10 cellular contexts compared by ENCODE assay signal in genomic region chr11:64772318-64773018, GRCh38. TPM values are rescaled to one million over a fixed set of nuclear protein-coding genes. Genes with fewer than 3 reads are reported as not detected.
DNase-seq lines count a peak whose midpoint lies in the region; ATAC-seq, FAIRE-seq and TF ChIP-seq lines count a peak whose summit lies in the region.
"Had no signal": no experiment of that assay in that cellular context is flagged by ENCODE, and none has a peak within 500 bp of the region (broad histone marks: within the 10 kb centered on the region; RNA-seq: fewer than 3 reads in every experiment).

No MANE protein-coding gene starts in this region.

- no peak for ATAC-seq in GM21717 (IDR thresholded peaks at IDR 0.05; ENCODE audit: unreplicated experiment)

- H3K4me2 ChIP-seq in SU-DHL-6 (ENCODE audit: low read depth, low read length, poor library complexity, severe bottlenecking): no peak overlapping the region

- H3K36me3 ChIP-seq in SU-DHL-6 (ENCODE audit: low read length): peaks cover 93% of the 10 kb centered on the region

- no peak overlapping the region for H3K4me3 ChIP-seq in SU-DHL-6 (ENCODE audit: insufficient read depth, low read length, poor library complexity, severe bottlenecking)

- DNase-seq in GM12892 (ENCODE audit: insufficient read length) (peak; percentile 13), immature natural killer cell (no peak), dedifferentiated amniotic fluid mesenchymal stem cell (ENCODE audit: extremely low spot score) (no peak), UCSD-AML1 (lab: John Stamatoyannopoulos, UW; ENCODE audit: unreplicated experiment) (no peak), COLO668 (lab: John Stamatoyannopoulos, UW; ENCODE audit: unreplicated experiment) (no peak)
- DNase-seq: NCI-H2171, occipital lobe had no signal

- peaks cover 65% of the 10 kb centered on the region for H3K79me2 ChIP-seq in SU-DHL-6 (ENCODE audit: insufficient read depth, low read length)

- peak; percentile 44 for FAIRE-seq in GM12892 (lab: Jason Lieb, UNC)

- H3K9ac ChIP-seq in SU-DHL-6 (ENCODE audit: low read length): no peak overlapping the region

- H3K27me3 ChIP-seq in SU-DHL-6 (ENCODE audit: low read length): no peaks in the 10 kb centered on the region

- H3K27ac Mint-ChIP-seq in immature natural killer cell: peak overlapping the region in 4 of 6 donors; percentile 14 to 72 (median 62)

- H2AFZ ChIP-seq in SU-DHL-6 (ENCODE audit: low read depth, low read length, severe bottlenecking): no peak overlapping the region

- H3K4me3 Mint-ChIP-seq in immature natural killer cell: no peak overlapping the region

- TF ChIP-seq POLR2A in GM12892 (IDR thresholded peaks at IDR 0.05; ENCODE audit: low read depth, low read length): peak; percentile 22

- no peaks in the 10 kb centered on the region for H3K9me2 ChIP-seq in SU-DHL-6 (replicated peaks; ENCODE audit: insufficient read depth, low read length)

- peaks cover 12 to 39% (median 23%) of the 10 kb centered on the region in 3 donors for H3K27me3 Mint-ChIP-seq in immature natural killer cell (ENCODE audit: low read depth in 3 of 3)

- peaks cover 70 to 95% of the 10 kb centered on the region in 2 donors for H3K4me1 Mint-ChIP-seq in immature natural killer cell

- 0 out of 2 replicates have a peak overlapping the region, but pooled peaks have one; percentile 29 for H3K27ac ChIP-seq in 22Rv1
- H3K27ac ChIP-seq in SU-DHL-6 (ENCODE audit: low read depth, low read length): peak overlapping the region; percentile 46

- H3K36me3 Mint-ChIP-seq in immature natural killer cell: peaks cover 34 to 86% (median 78%) of the 10 kb centered on the region in 3 donors

- H3F3A ChIP-seq in SU-DHL-6 (ENCODE audit: insufficient read depth): peaks cover 66% of the 10 kb centered on the region

- no peak for TF ChIP-seq CTCF in 22Rv1 (IDR thresholded peaks at IDR 0.05)
- TF ChIP-seq CTCF in SU-DHL-6 (IDR thresholded peaks at IDR 0.05; ENCODE audit: insufficient read depth, low read length, poor library complexity, severe bottlenecking): no peak

- H3K9me3 Mint-ChIP-seq in immature natural killer cell: no peaks in the 10 kb centered on the region

- no peaks in the 10 kb centered on the region for H3K9me3 ChIP-seq in SU-DHL-6 (ENCODE audit: insufficient read depth, low read length)

- H4K20me1 ChIP-seq in SU-DHL-6 (ENCODE audit: low read depth, low read length): peaks cover 71% of the 10 kb centered on the region

RNA-seq across cellular contexts. Expression of gene SF1, which starts 5.9 kb away (rescaled TPM):
- 146 TPM for polyA plus RNA-seq in GM12892 (2012; ENCODE audit: missing spikeins)
- 100 to 1,000 TPM in 1 of 3 donors, 10 to 100 TPM in 2; 51.1 to 142 (median 56.3) TPM for polyA plus RNA-seq in immature natural killer cell

RNA-seq across cellular contexts. Expression of gene PYGM, which starts 12.7 kb away (rescaled TPM):
- 0.70 TPM for polyA plus RNA-seq in GM12892 (2012; ENCODE audit: missing spikeins)
- polyA plus RNA-seq in immature natural killer cell: 1 to 10 TPM in 1 of 3 donors, under 1 TPM in 1, not detected in 1; 0.63 to 1.1 TPM

RNA-seq across cellular contexts. Expression of gene RASGRP2, which starts 28.5 kb away (rescaled TPM):
- polyA plus RNA-seq in GM12892 (2012; ENCODE audit: missing spikeins): 2.4 TPM
- 100 to 1,000 TPM; 142 to 165 (median 154) TPM for polyA plus RNA-seq in immature natural killer cell

RNA-seq across cellular contexts. Expression of gene MAP4K2, which starts 30.5 kb away (rescaled TPM):
- polyA plus RNA-seq in GM12892 (2012; ENCODE audit: missing spikeins): 27.8 TPM
- 10 to 100 TPM in 2 of 3 donors, 1 to 10 TPM in 1; 9.2 to 16.4 (median 15.9) TPM for polyA plus RNA-seq in immature natural killer cell

RNA-seq across cellular contexts. Expression of gene MEN1, which starts 37.9 kb away (rescaled TPM):
- polyA plus RNA-seq in GM12892 (2012; ENCODE audit: missing spikeins): 9.5 TPM
- polyA plus RNA-seq in immature natural killer cell: 10 to 100 TPM; 15.3 to 36.1 (median 27.1) TPM
